In the genomic region with DNA sequence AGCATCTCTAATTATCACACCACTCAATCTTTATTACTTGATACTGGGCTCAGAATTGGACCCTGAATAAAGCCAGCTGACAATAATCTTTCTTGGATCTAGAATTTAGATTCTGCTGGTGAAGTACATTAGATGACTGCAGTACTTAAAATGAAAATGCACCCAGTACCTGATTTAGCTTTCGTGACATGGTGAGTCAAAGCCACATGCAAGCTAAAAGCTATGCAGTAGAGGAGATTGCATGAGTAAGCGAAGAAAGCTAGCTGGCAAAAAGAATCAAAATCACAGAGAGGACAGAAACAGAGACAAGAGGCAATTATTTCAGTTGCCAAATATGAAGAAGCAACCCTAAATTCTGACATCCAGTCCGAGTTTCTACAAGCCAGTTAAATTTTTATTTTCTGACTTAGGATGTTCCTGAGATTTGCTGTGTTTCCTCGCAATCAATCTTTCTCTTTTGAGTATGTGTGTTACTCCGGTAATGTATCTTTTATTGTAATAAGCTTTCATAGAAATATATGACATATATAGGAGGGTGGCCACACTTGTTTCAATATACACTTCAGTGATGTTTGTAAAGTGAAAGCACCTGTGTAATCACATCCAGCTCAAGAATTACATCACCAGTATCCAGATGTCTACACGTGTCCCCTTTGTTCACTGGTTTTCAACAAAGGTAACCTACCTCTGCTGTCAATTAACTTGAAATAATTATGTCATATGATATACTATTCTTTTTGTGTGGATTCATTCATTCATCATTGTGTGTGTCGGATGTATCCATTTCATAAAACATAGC, we compare ENCODE assay signal across 12 cellular contexts.
DNase-seq lines count a peak whose midpoint lies in the region; ATAC-seq and TF ChIP-seq lines count a peak whose summit lies in the region.
"Had no signal": no experiment of that assay in that cellular context is flagged by ENCODE, and none has a peak within 500 bp of the region (broad histone marks: within the 10 kb centered on the region; RNA-seq: fewer than 3 reads in every experiment).

No MANE protein-coding gene starts in this region.

- no peaks in the 10 kb centered on the region for H3K9me3 ChIP-seq in skeletal muscle satellite cell (replicated peaks; ENCODE audit: low read length)

- DNase-seq in HFF-Myc (ENCODE audit: extremely low read depth, low read depth) (peak; percentile 9), NCI-H748 (lab: John Stamatoyannopoulos, UW; ENCODE audit: unreplicated experiment) (peak; percentile 96), dedifferentiated amniotic fluid mesenchymal stem cell (ENCODE audit: extremely low spot score) (peak; percentile 85)
- no peak for DNase-seq in stimulated activated CD8-positive, alpha-beta memory T cell treated with anti-CD3 and anti-CD28 coated beads, Interleukin-4, amount 100 ng/mL, for 48 hours
- DNase-seq: activated CD4-positive, CD25-positive, alpha-beta regulatory T cell; activated gamma-delta T cell; effector memory CD4-positive, alpha-beta T cell; right cardiac atrium had no signal

- no peaks in the 10 kb centered on the region for H3K27me3 ChIP-seq in skeletal muscle satellite cell (ENCODE audit: control insufficient read depth, insufficient read depth, low read length)

- H3K9ac ChIP-seq in skeletal muscle satellite cell (ENCODE audit: low read depth, low read length): no peak overlapping the region

- no peak for ATAC-seq in HG02885 (IDR thresholded peaks at IDR 0.05; ENCODE audit: poor library complexity, unreplicated experiment)
- ATAC-seq in GM18517 (IDR thresholded peaks at IDR 0.05; ENCODE audit: unreplicated experiment): no peak
- ATAC-seq: left lobe of liver, right cardiac atrium had no signal

- TF ChIP-seq CTCF in HFF-Myc (IDR thresholded peaks at IDR 0.05; ENCODE audit: low read depth, low read length, missing control alignments): no peak

- H3K36me3 ChIP-seq in skeletal muscle satellite cell (ENCODE audit: insufficient read depth, low read length): no peaks in the 10 kb centered on the region

- H3K4me3 ChIP-seq in HFF-Myc (replicated peaks; ENCODE audit: low read depth, low read length) (no peak overlapping the region), skeletal muscle satellite cell (ENCODE audit: low read length) (no peak overlapping the region)

- peak overlapping the region; percentile 61 for H3K4me2 ChIP-seq in skeletal muscle satellite cell (ENCODE audit: low read length)

- H3K4me1 ChIP-seq in skeletal muscle satellite cell (ENCODE audit: control insufficient read depth, insufficient read depth, low read length): peaks cover 30% of the 10 kb centered on the region
